ENCODE assay signal across 20 cellular contexts in the genomic region with DNA sequence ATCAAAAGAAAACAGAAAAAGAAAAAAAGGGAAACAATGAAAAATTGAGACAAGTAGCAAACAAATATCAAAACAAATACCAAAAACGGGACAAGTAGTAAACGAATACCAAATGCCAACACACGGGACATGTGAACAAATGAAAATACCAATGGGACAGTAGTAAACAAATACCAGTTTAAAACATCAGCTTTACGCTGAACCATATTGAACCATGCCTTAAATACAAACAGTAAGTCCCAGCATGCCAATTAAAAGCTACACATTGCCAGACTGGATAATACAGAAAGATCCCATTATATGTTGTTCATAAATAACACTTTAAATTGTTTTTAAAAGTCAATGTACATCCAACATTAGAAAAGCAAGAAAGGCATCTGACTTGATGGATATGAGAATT.
DNase-seq lines count a peak whose midpoint lies in the region; ATAC-seq, FAIRE-seq and TF ChIP-seq lines count a peak whose summit lies in the region.
"Had no signal": no experiment of that assay in that cellular context is flagged by ENCODE, and none has a peak within 500 bp of the region (broad histone marks: within the 10 kb centered on the region; RNA-seq: fewer than 3 reads in every experiment).

No MANE protein-coding gene starts in this region.

- FAIRE-seq in A549 (lab: Jason Lieb, UNC) (peak; percentile 63), GM19239 (lab: Jason Lieb, UNC) (peak; percentile 61)
- FAIRE-seq: GM12891, GM18507 had no signal

- POLR2A ChIA-PET in A549 (lab: Yijun Ruan, JAX) = no interaction called here

- TF ChIP-seq RAD21 in A549 (conservative IDR thresholded peaks at IDR 0.05 in 1 of 2, IDR thresholded peaks at IDR 0.05 in 1 of 2) = no peak

- DNase-seq in A549 (ENCODE audit: low read depth in 1 of 2, low spot score in 1 of 2) (no peak), GM19239 (ENCODE audit: insufficient read length, low spot score) (no peak), SK-N-DZ (ENCODE audit: low spot score) (peak; percentile 90), NCI-H774 (lab: John Stamatoyannopoulos, UW) (no peak)
- DNase-seq in activated effector memory CD4-positive, alpha-beta T cell treated with anti-CD3 and anti-CD28 coated beads, Interleukin-2, amount 50 U/mL, for 16 hours = no peak
- DNase-seq: ACHN; BE2C; C1 segment of cervical spinal cord; CD4-positive, alpha-beta memory T cell; CD4-positive, CD25-positive, alpha-beta regulatory T cell; CD8-positive, alpha-beta memory T cell; COR-L47; DMS 273 treated with DMSO at 0.1 percent for 48 hours; DMS153; DMS79 treated with DMSO at 0.1 percent for 48 hours; GF-D8 had no signal

- TF ChIP-seq CTCF in A549 (IDR thresholded peaks at IDR 0.05) = no peak

- no peak for ATAC-seq in A549

- CTCF ChIA-PET in A549 (lab: Yijun Ruan, JAX) = no interaction called here

- TF ChIP-seq EP300 in A549 (IDR thresholded peaks at IDR 0.05) = no peak

- no peak overlapping the region for H3K4me2 ChIP-seq in A549
- H3K4me2 ChIP-seq: BLaER1 had no signal

- no peaks in the 10 kb centered on the region for H3K9me3 ChIP-seq in A549
- H3K9me3 ChIP-seq: BE2C, BLaER1 had no signal

- H3K4me1 ChIP-seq in A549 = no peaks in the 10 kb centered on the region

- no peak for TF ChIP-seq POLR2A in A549 (IDR thresholded peaks at IDR 0.05; ENCODE audit: low read length)

- no peak overlapping the region for H3K27ac ChIP-seq in A549
- H3K27ac ChIP-seq: 22Rv1, BLaER1 had no signal

- WGBS in A549 (ENCODE audit: missing lambda C conversion rate) = 84% methylated on average over 4 of the region's 4 CpGs

- H3K4me3 ChIP-seq in A549 = no peak overlapping the region
- H3K4me3 ChIP-seq: BLaER1 had no signal

TF ChIP-seq in A549, 52 proteins besides CTCF, POLR2A, EP300 and RAD21:
- no peak for TF ChIP-seq RARB (CRISPR knock-in tag; IDR thresholded peaks at IDR 0.05)
- no peak for TF ChIP-seq MYC (IDR thresholded peaks at IDR 0.05; ENCODE audit: borderline replicate concordance, low read length)
- TF ChIP-seq, protein P1, sequence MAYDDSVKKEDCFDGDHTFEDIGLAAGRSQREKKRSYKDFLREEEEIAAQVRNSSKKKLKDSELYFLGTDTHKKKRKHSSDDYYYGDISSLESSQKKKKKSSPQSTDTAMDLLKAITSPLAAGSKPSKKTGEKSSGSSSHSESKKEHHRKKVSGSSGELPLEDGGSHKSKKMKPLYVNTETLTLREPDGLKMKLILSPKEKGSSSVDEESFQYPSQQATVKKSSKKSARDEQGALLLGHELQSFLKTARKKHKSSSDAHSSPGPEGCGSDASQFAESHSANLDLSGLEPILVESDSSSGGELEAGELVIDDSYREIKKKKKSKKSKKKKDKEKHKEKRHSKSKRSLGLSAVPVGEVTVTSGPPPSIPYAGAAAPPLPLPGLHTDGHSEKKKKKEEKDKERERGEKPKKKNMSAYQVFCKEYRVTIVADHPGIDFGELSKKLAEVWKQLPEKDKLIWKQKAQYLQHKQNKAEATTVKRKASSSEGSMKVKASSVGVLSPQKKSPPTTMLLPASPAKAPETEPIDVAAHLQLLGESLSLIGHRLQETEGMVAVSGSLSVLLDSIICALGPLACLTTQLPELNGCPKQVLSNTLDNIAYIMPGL (CRISPR knock-in tag; IDR thresholded peaks at IDR 0.05; ENCODE audit: borderline replicate concordance) = no peak
- TF ChIP-seq KDM5A (IDR thresholded peaks at IDR 0.05) = no peak
- TF ChIP-seq, protein P2, sequence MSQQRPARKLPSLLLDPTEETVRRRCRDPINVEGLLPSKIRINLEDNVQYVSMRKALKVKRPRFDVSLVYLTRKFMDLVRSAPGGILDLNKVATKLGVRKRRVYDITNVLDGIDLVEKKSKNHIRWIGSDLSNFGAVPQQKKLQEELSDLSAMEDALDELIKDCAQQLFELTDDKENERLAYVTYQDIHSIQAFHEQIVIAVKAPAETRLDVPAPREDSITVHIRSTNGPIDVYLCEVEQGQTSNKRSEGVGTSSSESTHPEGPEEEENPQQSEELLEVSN (IDR thresholded peaks at IDR 0.05; ENCODE audit: borderline replicate concordance, low read depth) = no peak
- TF ChIP-seq JUN (IDR thresholded peaks at IDR 0.05) = no peak
